8 cellular contexts compared by ENCODE assay signal in genomic region chr13:40388617-40389016, GRCh38.
DNase-seq lines count a peak whose midpoint lies in the region; ATAC-seq and TF ChIP-seq lines count a peak whose summit lies in the region.

No MANE protein-coding gene starts in this region.

- no peaks in the 10 kb centered on the region for H3K36me3 ChIP-seq in CD4-positive, CD25-positive, alpha-beta regulatory T cell (ENCODE audit: control insufficient read depth, insufficient read depth, low read length)

- peak overlapping the region; percentile 89 for H3K4me3 ChIP-seq in CD4-positive, CD25-positive, alpha-beta regulatory T cell (ENCODE audit: low read depth, low read length)
- H3K4me3 ChIP-seq in foreskin fibroblast (ENCODE audit: low read depth in 1 of 2, low read length in 2 of 2), result no peak overlapping the region

- no peaks in the 10 kb centered on the region for H3K9me3 ChIP-seq in CD4-positive, CD25-positive, alpha-beta regulatory T cell (ENCODE audit: control insufficient read depth in 2 of 2, low read length in 2 of 2)

- peaks cover 4 to 59% (median 42%) of the 10 kb centered on the region in 4 donors for H3K4me1 Mint-ChIP-seq in CD4-positive, CD25-positive, alpha-beta regulatory T cell

- DNase-seq in CD4-positive, CD25-positive, alpha-beta regulatory T cell, result peak; percentile 61 to 99 (median 88)
- DNase-seq in activated CD4-positive, alpha-beta T cell treated with anti-CD3 and anti-CD28 coated beads, Interleukin-2, amount 50 U/mL, for 24 hours (ENCODE audit: low read depth in 1 of 2, low spot score in 1 of 2), result peak; percentile 44 to 77
- peak; percentile 35 to 44 for DNase-seq in foreskin fibroblast
- DNase-seq in stimulated activated CD8-positive, alpha-beta memory T cell treated with anti-CD3 and anti-CD28 coated beads, Interleukin-15, amount 100 ng/mL, for 1 hour (ENCODE audit: low read depth), result peak; percentile 48
- DNase-seq in OCI-M1 (lab: John Stamatoyannopoulos, UW), result no peak
- DNase-seq in NCI-H2196 (lab: John Stamatoyannopoulos, UW; ENCODE audit: unreplicated experiment), result no peak

- peak overlapping the region; percentile 98 to 100 (median 99) for H3K27ac Mint-ChIP-seq in CD4-positive, CD25-positive, alpha-beta regulatory T cell

- peak; percentile 97 for ATAC-seq in CD4-positive, CD25-positive, alpha-beta regulatory T cell (ENCODE audit: low read depth in 2 of 2)
- peak; percentile 99 for ATAC-seq in GM19452 (IDR thresholded peaks at IDR 0.05; ENCODE audit: unreplicated experiment)
- ATAC-seq in HG03558 (IDR thresholded peaks at IDR 0.05; ENCODE audit: extremely low read depth, unreplicated experiment), result peak; percentile 99

- no peak for TF ChIP-seq CTCF in foreskin fibroblast (IDR thresholded peaks at IDR 0.05; ENCODE audit: low read depth, low read length)

- no peaks in the 10 kb centered on the region for H3K27me3 Mint-ChIP-seq in CD4-positive, CD25-positive, alpha-beta regulatory T cell

- peaks cover 7% of the 10 kb centered on the region for H3K36me3 Mint-ChIP-seq in CD4-positive, CD25-positive, alpha-beta regulatory T cell

- H3K4me3 Mint-ChIP-seq in CD4-positive, CD25-positive, alpha-beta regulatory T cell, result peak overlapping the region; percentile 68 to 92 (median 89)

- H3K27ac ChIP-seq in CD4-positive, CD25-positive, alpha-beta regulatory T cell (ENCODE audit: insufficient read depth, low read length, poor library complexity, severe bottlenecking), result peak overlapping the region; percentile 96

- peaks cover 24% of the 10 kb centered on the region for H3K4me1 ChIP-seq in CD4-positive, CD25-positive, alpha-beta regulatory T cell (ENCODE audit: control insufficient read depth, insufficient read depth, low read length, poor library complexity, severe bottlenecking)

- no peaks in the 10 kb centered on the region for H3K9me3 Mint-ChIP-seq in CD4-positive, CD25-positive, alpha-beta regulatory T cell

- H3K27me3 ChIP-seq in CD4-positive, CD25-positive, alpha-beta regulatory T cell (ENCODE audit: control insufficient read depth, insufficient read depth, low read length), result no peaks in the 10 kb centered on the region

Comparison
In these comparisons a context has a peak if more than half of its experiments do, and no peak if none do; other contexts are left out.
1. DNase-seq: peak in CD4-positive, CD25-positive, alpha-beta regulatory T cell (3 of 3), activated CD4-positive, alpha-beta T cell treated with anti-CD3 and anti-CD28 coated beads, Interleukin-2, amount 50 U/mL, for 24 hours (2 of 2), foreskin fibroblast (2 of 2) and stimulated activated CD8-positive, alpha-beta memory T cell treated with anti-CD3 and anti-CD28 coated beads, Interleukin-15, amount 100 ng/mL, for 1 hour (single experiment); none in OCI-M1 (single experiment) and NCI-H2196 (single experiment).
2. Peak in every context shown above with its lines, with median percentiles within 50 percentile points of each other: ATAC-seq.